Comparison of ENCODE assay signal across 25 cellular contexts in the genomic region with DNA sequence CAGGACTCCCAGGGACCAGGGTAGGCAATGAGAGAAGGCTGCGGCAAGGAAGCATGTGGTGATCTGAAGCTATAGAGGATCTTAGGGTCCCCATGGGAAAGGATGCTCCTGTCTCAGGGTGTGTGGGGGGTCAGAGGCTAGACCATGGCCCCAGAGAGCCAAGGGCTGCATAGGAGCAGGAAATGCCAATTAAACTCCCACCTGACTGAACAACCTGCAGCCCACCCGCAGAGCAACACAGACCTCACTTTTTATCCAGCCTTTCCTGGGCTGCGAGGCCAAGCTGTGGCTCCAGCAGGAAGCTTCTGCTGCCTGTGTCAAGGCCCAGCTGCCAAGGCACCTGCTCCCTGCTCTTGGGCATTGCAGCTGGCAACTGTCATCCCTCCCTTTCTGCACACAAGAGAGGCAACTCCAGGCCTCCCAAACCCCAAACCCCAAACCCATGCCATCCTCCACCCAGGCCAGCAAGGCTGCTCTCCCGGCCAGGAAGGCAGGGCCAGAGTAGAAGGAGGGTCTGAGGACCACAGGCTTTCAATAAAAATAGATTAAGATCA.
DNase-seq lines count a peak whose midpoint lies in the region; ATAC-seq and TF ChIP-seq lines count a peak whose summit lies in the region.
"Had no signal": no experiment of that assay in that cellular context is flagged by ENCODE, and none has a peak within 500 bp of the region (broad histone marks: within the 10 kb centered on the region; RNA-seq: fewer than 3 reads in every experiment).

No MANE protein-coding gene starts in this region.

- no peak overlapping the region for H3K4me3 ChIP-seq in BLaER1
- peak overlapping the region in 2 of 4 donors; percentile 7 to 29 for H3K4me3 ChIP-seq in esophagus muscularis mucosa
- H3K4me3 ChIP-seq in testis = no peak overlapping the region
- no peak overlapping the region for H3K4me3 ChIP-seq in transverse colon
- H3K4me3 ChIP-seq: breast epithelium, gastrocnemius medialis, GM23248, K562, PC-9, prostate gland, upper lobe of right lung had no signal

- TF ChIP-seq CTCF in esophagus muscularis mucosa (IDR thresholded peaks at IDR 0.05) (no peak), testis (IDR thresholded peaks at IDR 0.05) (no peak), transverse colon (IDR thresholded peaks at IDR 0.05) (no peak)

- H3K27me3 ChIP-seq in BLaER1 = no peaks in the 10 kb centered on the region
- no peaks in the 10 kb centered on the region for H3K27me3 ChIP-seq in esophagus muscularis mucosa
- H3K27me3 ChIP-seq in testis = no peaks in the 10 kb centered on the region
- H3K27me3 ChIP-seq in transverse colon = no peaks in the 10 kb centered on the region
- H3K27me3 ChIP-seq: BE2C, breast epithelium, gastrocnemius medialis, upper lobe of right lung had no signal

- H3K9me3 ChIP-seq in BLaER1 (peaks cover 20% of the 10 kb centered on the region), esophagus muscularis mucosa (no peaks in the 10 kb centered on the region), testis (no peaks in the 10 kb centered on the region), transverse colon (no peaks in the 10 kb centered on the region)
- H3K9me3 ChIP-seq: BE2C, breast epithelium, gastrocnemius medialis, prostate gland, upper lobe of right lung had no signal

- H3K27ac ChIP-seq in BLaER1 (peak overlapping the region; percentile 63), esophagus muscularis mucosa (replicated peaks in 1 of 4) (peak overlapping the region; percentile 28 to 42 (median 35)), testis (no peak overlapping the region), transverse colon (peak overlapping the region in 1 of 4 donors; percentile 30)
- H3K27ac ChIP-seq: breast epithelium, gastrocnemius medialis, GM23248, PC-9, prostate gland, upper lobe of right lung, VCaP had no signal

- peak overlapping the region; percentile 76 for H3K4me2 ChIP-seq in BLaER1
- H3K4me2 ChIP-seq: PC-9 had no signal

- no peak for TF ChIP-seq EP300 in esophagus muscularis mucosa (IDR thresholded peaks at IDR 0.05)
- TF ChIP-seq EP300 in transverse colon (IDR thresholded peaks at IDR 0.05; ENCODE audit: low read depth) = no peak

- DNase-seq in COLO668 (lab: John Stamatoyannopoulos, UW; ENCODE audit: unreplicated experiment) (peak; percentile 81), NCI-H1694 treated with DMSO at 0.1 percent for 48 hours (lab: John Stamatoyannopoulos, UW) (peak; percentile 84), esophagus muscularis mucosa (ENCODE audit: extremely low spot score) (no peak), EL (no peak), testis (no peak), transverse colon (no peak)
- DNase-seq: activated CD4-positive, alpha-beta T cell treated with anti-CD3 and anti-CD28 coated beads for 4 hours; anterior cingulate cortex; BE2C; DMS79; naive thymus-derived CD4-positive, alpha-beta T cell; NCI-H1436; NCI-H510A treated with DMSO at 0.1 percent for 48 hours; PC-9; stimulated activated CD4-positive, alpha-beta T cell treated with anti-CD3 and anti-CD28 coated beads, Interleukin-15, amount 100 ng/mL, for 24 hours; upper lobe of right lung had no signal

- no peaks in the 10 kb centered on the region for H3K36me3 ChIP-seq in BLaER1
- no peaks in the 10 kb centered on the region for H3K36me3 ChIP-seq in esophagus muscularis mucosa
- no peaks in the 10 kb centered on the region for H3K36me3 ChIP-seq in testis (ENCODE audit: low read depth, missing control alignments)
- no peaks in the 10 kb centered on the region for H3K36me3 ChIP-seq in transverse colon
- H3K36me3 ChIP-seq: BE2C, breast epithelium, gastrocnemius medialis, prostate gland, upper lobe of right lung had no signal

- no peak for ATAC-seq in HG03442 (IDR thresholded peaks at IDR 0.05; ENCODE audit: unreplicated experiment)
- ATAC-seq: K562; naive thymus-derived CD4-positive, alpha-beta T cell; stimulated activated effector memory CD8-positive, alpha-beta T cell treated with anti-CD3 and anti-CD28 coated beads, Interleukin-12 subunit alpha, Interleukin-12 subunit beta, amount 100 ng/mL, for 72 hours had no signal

- intact Hi-C loops in esophagus muscularis mucosa (cut with DNase I) (no loop called here), testis (cut with DNase I; ENCODE audit: low total_unique reads) (no loop called here), transverse colon (cut with DNase I; ENCODE audit: low total_unique reads) (no loop called here)

- WGBS in esophagus muscularis mucosa = 91% methylated on average over 3 of the region's 4 CpGs
- WGBS in testis, 2 donors = 86 to 100% methylated on average over 2 to 4 of the region's 4 CpGs
- 84 to 100% methylated on average over 1 to 4 of the region's 4 CpGs for WGBS in transverse colon (ENCODE audit: low coverage in 1 of 2), 2 donors

- in situ Hi-C loops in transverse colon (cut with MboI; ENCODE audit: low pct_ligation_motif_present in 1 of 4, low pct_unique_long_range_greater_than_20kb in 1 of 4, low sequenced_read_pairs in 3 of 4) = no loop called here

- no peak overlapping the region for H3K9ac ChIP-seq in BLaER1
- H3K9ac ChIP-seq: GM23248 had no signal

- no peaks in the 10 kb centered on the region for H4K20me1 ChIP-seq in BLaER1

- no peak for TF ChIP-seq POLR2A in esophagus muscularis mucosa (IDR thresholded peaks at IDR 0.05; ENCODE audit: low read depth)
- TF ChIP-seq POLR2A in testis (IDR thresholded peaks at IDR 0.05) = no peak
- TF ChIP-seq POLR2A in transverse colon (IDR thresholded peaks at IDR 0.05) = no peak

- H3K4me1 ChIP-seq in BLaER1 = peaks cover 58% of the 10 kb centered on the region
- H3K4me1 ChIP-seq in esophagus muscularis mucosa = peaks cover 0 to 18% (median 17%) of the 10 kb centered on the region in 4 donors
- no peaks in the 10 kb centered on the region for H3K4me1 ChIP-seq in testis
- peaks cover 0 to 5% (median 0%) of the 10 kb centered on the region in 4 donors for H3K4me1 ChIP-seq in transverse colon
- H3K4me1 ChIP-seq: BE2C, breast epithelium, prostate gland, upper lobe of right lung had no signal

Comparison
In these comparisons a context has a peak if more than half of its experiments do, and no peak if none do; other contexts are left out.
1. H3K27ac ChIP-seq: peak in BLaER1 (single experiment) and esophagus muscularis mucosa (4 of 4); none in testis (0 of 2).
2. DNase-seq: peak in COLO668 (single experiment) and NCI-H1694 treated with DMSO at 0.1 percent for 48 hours (single experiment); none in esophagus muscularis mucosa (single experiment), EL (single experiment), testis (single experiment) and transverse colon (single experiment).